Comparison of ENCODE assay signal across 21 cellular contexts in genomic region chr13:112877496-112877895, GRCh38.
DNase-seq lines count a peak whose midpoint lies in the region; ATAC-seq and TF ChIP-seq lines count a peak whose summit lies in the region.
"Had no signal": no experiment of that assay in that cellular context is flagged by ENCODE, and none has a peak within 500 bp of the region (broad histone marks: within the 10 kb centered on the region; RNA-seq: fewer than 3 reads in every experiment).

No MANE protein-coding gene starts in this region.

- H4K20me1 ChIP-seq in hepatocyte (ENCODE audit: insufficient read depth, poor library complexity, severe bottlenecking): no peaks in the 10 kb centered on the region

- no peak overlapping the region for H3K27ac ChIP-seq in RWPE2 (ENCODE audit: poor library complexity, severe bottlenecking)
- no peak overlapping the region for H3K27ac ChIP-seq in hepatocyte
- H3K27ac ChIP-seq: BLaER1, KMS-11, RWPE1 had no signal

- H2AFZ ChIP-seq in hepatocyte: no peak overlapping the region

- peaks cover 15% of the 10 kb centered on the region for H3K27me3 Mint-ChIP-seq in glutamatergic neuron (ENCODE audit: unreplicated experiment)
- H3K27me3 Mint-ChIP-seq: CD4-positive, CD25-positive, alpha-beta regulatory T cell; IgD-negative memory B cell had no signal

- H3K9me3 Mint-ChIP-seq in glutamatergic neuron (ENCODE audit: unreplicated experiment): peaks cover 15% of the 10 kb centered on the region
- H3K9me3 Mint-ChIP-seq: IgD-negative memory B cell had no signal

- H3K4me1 ChIP-seq in RWPE2 (ENCODE audit: insufficient read depth, poor library complexity, severe bottlenecking) (no peaks in the 10 kb centered on the region), hepatocyte (ENCODE audit: insufficient read depth) (no peaks in the 10 kb centered on the region)

- H3K4me1 Mint-ChIP-seq in glutamatergic neuron (ENCODE audit: low read depth, unreplicated experiment): peaks cover 12% of the 10 kb centered on the region

- H3K4me3 ChIP-seq in RWPE2 (ENCODE audit: severe bottlenecking): no peak overlapping the region
- no peak overlapping the region for H3K4me3 ChIP-seq in hepatocyte
- H3K4me3 ChIP-seq: BLaER1 had no signal

- no peak overlapping the region for H3K27ac Mint-ChIP-seq in glutamatergic neuron (ENCODE audit: unreplicated experiment)

- WGBS in hepatocyte (ENCODE audit: low lambda C conversion rate, missing lambda C conversion rate): 90% methylated on average over 10 of the region's 10 CpGs

- ATAC-seq in left cardiac atrium (no peak), Right ventricle myocardium inferior (no peak), RWPE2 (ENCODE audit: low read depth) (no peak)
- ATAC-seq: Panc1 had no signal

- H3K27me3 ChIP-seq in RWPE2 (ENCODE audit: insufficient read depth, poor library complexity, severe bottlenecking) (no peaks in the 10 kb centered on the region), hepatocyte (no peaks in the 10 kb centered on the region)

- H3K4me2 ChIP-seq in hepatocyte: no peak overlapping the region
- H3K4me2 ChIP-seq: BLaER1, KMS-11, SK-N-SH had no signal

- TF ChIP-seq CTCF in RWPE2 (IDR thresholded peaks at IDR 0.05; ENCODE audit: poor library complexity, severe bottlenecking) (no peak), glutamatergic neuron (IDR thresholded peaks at IDR 0.05; ENCODE audit: partially characterized antibody, unreplicated experiment) (no peak), hepatocyte (IDR thresholded peaks at IDR 0.05; ENCODE audit: poor library complexity) (no peak)

- H3K9me3 ChIP-seq in RWPE2 (ENCODE audit: severe bottlenecking) (no peaks in the 10 kb centered on the region), hepatocyte (ENCODE audit: low read depth) (no peaks in the 10 kb centered on the region)
- H3K9me3 ChIP-seq: BLaER1, SK-N-SH had no signal

- H3K79me2 ChIP-seq in hepatocyte: no peaks in the 10 kb centered on the region

- H3K36me3 Mint-ChIP-seq in glutamatergic neuron (ENCODE audit: unreplicated experiment): peaks cover 4% of the 10 kb centered on the region

- intact Hi-C loops in left cardiac atrium (cut with DNase I): loop anchor here (10.0 kb wide), 2 partner anchors 233 to 263 kb away; no protein-coding TSS in a partner anchor
- intact Hi-C loops in Right ventricle myocardium inferior (cut with DNase I): no loop called here
- intact Hi-C loops in posterior vena cava (cut with DNase I): loop anchor here (10.0 kb wide), 1 partner anchor 233 kb away; no protein-coding TSS in a partner anchor

- no peak overlapping the region for H3K4me3 Mint-ChIP-seq in glutamatergic neuron (ENCODE audit: unreplicated experiment)
- H3K4me3 Mint-ChIP-seq: CD4-positive, CD25-positive, alpha-beta regulatory T cell; IgD-negative memory B cell had no signal

- H3K36me3 ChIP-seq in RWPE2 (ENCODE audit: low read depth) (no peaks in the 10 kb centered on the region), hepatocyte (replicated peaks; ENCODE audit: insufficient read depth, low read depth) (no peaks in the 10 kb centered on the region)

- H3K9me2 ChIP-seq in hepatocyte (replicated peaks; ENCODE audit: insufficient read depth): no peaks in the 10 kb centered on the region
- H3K9me2 ChIP-seq: SK-N-SH had no signal

- peak; percentile 17 for DNase-seq in left cardiac atrium
- DNase-seq in Right ventricle myocardium inferior (ENCODE audit: missing footprints): no peak
- peak; percentile 21 for DNase-seq in RWPE2 (ENCODE audit: low spot score)
- peak; percentile 7 for DNase-seq in glutamatergic neuron
- peak; percentile 64 for DNase-seq in posterior vena cava (ENCODE audit: low spot score)
- no peak for DNase-seq in stimulated activated CD8-positive, alpha-beta memory T cell treated with anti-CD3 and anti-CD28 coated beads, Interleukin-4, amount 100 ng/mL, for 48 hours
- DNase-seq in hepatocyte (ENCODE audit: low spot score): no peak
- DNase-seq in NCI-H82 treated with DMSO at 0.1 percent for 48 hours (lab: John Stamatoyannopoulos, UW; ENCODE audit: unreplicated experiment): no peak
- DNase-seq: CD4-positive, CD25-positive, alpha-beta regulatory T cell; MM.1S; NCI-H1694; NCI-H2029 treated with DMSO at 0.1 percent for 48 hours; NCI-H446 treated with DMSO at 0.1 percent for 48 hours; NCI-H526; NCI-H82; SK-N-SH had no signal

Comparison
In these comparisons a context has a peak if more than half of its experiments do, and no peak if none do; other contexts are left out.
1. DNase-seq: peak in left cardiac atrium (single experiment), RWPE2 (single experiment), glutamatergic neuron (single experiment) and posterior vena cava (single experiment); none in Right ventricle myocardium inferior (single experiment), stimulated activated CD8-positive, alpha-beta memory T cell treated with anti-CD3 and anti-CD28 coated beads, Interleukin-4, amount 100 ng/mL, for 48 hours (single experiment), hepatocyte (single experiment) and NCI-H82 treated with DMSO at 0.1 percent for 48 hours (single experiment).